Comparison of ENCODE assay signal across 1 cellular context in genomic region chr17:82295472-82295814, GRCh38.
TF ChIP-seq lines count a peak whose summit lies in the region.

No MANE protein-coding gene starts in this region.

TF ChIP-seq in HCT116, 20 proteins besides CTCF, POLR2A, EP300 and RAD21 (continued from another document):
- TF ChIP-seq REST (IDR thresholded peaks at IDR 0.05; ENCODE audit: low read depth) (no peak), EGR1 (IDR thresholded peaks at IDR 0.05; ENCODE audit: low read depth) (no peak)
